In the genomic region with DNA sequence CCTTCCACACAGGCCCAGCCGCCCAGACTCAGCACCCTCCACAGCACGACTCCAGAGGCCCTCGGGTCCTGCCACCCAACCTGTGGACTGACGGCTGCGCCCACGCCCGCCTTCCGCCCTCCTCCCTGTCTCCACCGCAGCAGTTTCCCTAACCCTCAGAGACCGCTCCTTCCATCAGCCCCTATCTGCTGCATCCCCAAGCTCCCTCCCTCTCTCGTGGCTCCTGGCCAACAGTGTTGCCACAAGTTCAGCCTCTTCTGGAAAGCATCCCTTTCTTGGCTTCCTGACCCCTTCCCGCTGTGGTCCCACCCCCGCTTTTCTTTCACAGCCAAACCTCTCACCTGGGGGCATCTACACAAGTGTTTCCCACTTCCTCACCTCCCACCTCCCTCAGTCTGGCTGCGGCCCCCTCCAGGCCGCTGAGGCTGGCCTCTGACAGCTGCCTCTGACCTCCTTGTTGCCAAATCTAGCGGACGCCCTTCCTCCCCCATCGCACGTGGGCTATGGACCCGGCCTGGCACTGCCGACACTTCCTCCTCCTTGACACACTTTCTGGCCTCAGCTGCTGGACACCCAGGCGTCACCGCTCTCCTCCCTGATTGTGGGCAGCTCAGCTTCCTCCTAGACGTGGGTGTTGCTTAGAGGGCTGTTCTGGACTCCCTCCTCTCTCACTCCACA, we compare ENCODE assay signal across 9 cellular contexts.
A peak's percentile ranks its signal among the peaks of the same experiment; 100 is the strongest.
DNase-seq lines count a peak whose midpoint lies in the region; ATAC-seq and TF ChIP-seq lines count a peak whose summit lies in the region.
"Had no signal": no experiment of that assay in that cellular context is flagged by ENCODE, and none has a peak within 500 bp of the region (broad histone marks: within the 10 kb centered on the region; RNA-seq: fewer than 3 reads in every experiment).

No MANE protein-coding gene starts in this region.

- in situ Hi-C loops in transverse colon (cut with MboI; ENCODE audit: low pct_ligation_motif_present in 1 of 4, low pct_unique_long_range_greater_than_20kb in 1 of 4, low sequenced_read_pairs in 3 of 4), result no loop called here

- peak; percentile 6 for DNase-seq in NCI-H2227 (lab: John Stamatoyannopoulos, UW; ENCODE audit: unreplicated experiment)
- DNase-seq in NCI-H2227 treated with DMSO at 0.1 percent for 48 hours (lab: John Stamatoyannopoulos, UW), result no peak
- DNase-seq in amygdala (lab: John Stamatoyannopoulos, UW), result peak in 41 of 56 donors; percentile 10 to 71 (median 40)
- DNase-seq in left lung, result peak; percentile 91
- peak; percentile 49 for DNase-seq in transverse colon
- DNase-seq in stimulated activated CD4-positive, alpha-beta T cell treated with anti-CD3 and anti-CD28 coated beads, Interleukin-4, amount 100 ng/mL, for 24 hours, result no peak
- no peak for DNase-seq in DMS53 treated with DMSO at 0.1 percent for 48 hours (lab: John Stamatoyannopoulos, UW; ENCODE audit: unreplicated experiment)
- DNase-seq in DMS114 treated with DMSO at 0.1 percent for 48 hours (lab: John Stamatoyannopoulos, UW; ENCODE audit: unreplicated experiment), result no peak
- DNase-seq: activated effector memory CD4-positive, alpha-beta T cell treated with anti-CD3 and anti-CD28 coated beads, Interleukin-2, amount 50 U/mL, for 16 hours had no signal

- 69 to 72% methylated on average over 10 to 24 of the region's 24 CpGs for WGBS in transverse colon (ENCODE audit: low coverage in 1 of 2), 2 donors

- TF ChIP-seq EP300 in transverse colon (IDR thresholded peaks at IDR 0.05; ENCODE audit: low read depth), result no peak

- H3K27ac ChIP-seq in left lung (peak overlapping the region; percentile 13 to 48), transverse colon (no peak overlapping the region)

- H3K9me3 ChIP-seq in left lung (no peaks in the 10 kb centered on the region), transverse colon (no peaks in the 10 kb centered on the region)

- H3K36me3 ChIP-seq in left lung (no peaks in the 10 kb centered on the region), transverse colon (no peaks in the 10 kb centered on the region)

- H3K4me1 ChIP-seq in left lung (peaks cover 29 to 91% of the 10 kb centered on the region in 2 donors), transverse colon (peaks cover 4 to 59% (median 23%) of the 10 kb centered on the region in 4 donors)

- ATAC-seq in left lung, result peak; percentile 74

- no peak for TF ChIP-seq CTCF in left lung (IDR thresholded peaks at IDR 0.05)
- no peak for TF ChIP-seq CTCF in transverse colon (IDR thresholded peaks at IDR 0.05)

- no peak for TF ChIP-seq POLR2A in transverse colon (IDR thresholded peaks at IDR 0.05)

- intact Hi-C loops in left lung (cut with DNase I) (no loop called here), transverse colon (cut with DNase I; ENCODE audit: low total_unique reads) (loop anchor here (10.0 kb wide), 1 partner anchor 172 kb away; a partner anchor contains a TSS)

- H3K27me3 ChIP-seq in left lung (no peaks in the 10 kb centered on the region), transverse colon (no peaks in the 10 kb centered on the region)

- H3K4me3 ChIP-seq in left lung, result no peak overlapping the region
- H3K4me3 ChIP-seq in transverse colon, result no peak overlapping the region

Comparison
In these comparisons a context has a peak if more than half of its experiments do, and no peak if none do; other contexts are left out.
1. DNase-seq: peak in NCI-H2227 (single experiment), amygdala (41 of 56), left lung (2 of 2) and transverse colon (single experiment); none in NCI-H2227 treated with DMSO at 0.1 percent for 48 hours (single experiment), stimulated activated CD4-positive, alpha-beta T cell treated with anti-CD3 and anti-CD28 coated beads, Interleukin-4, amount 100 ng/mL, for 24 hours (single experiment), DMS53 treated with DMSO at 0.1 percent for 48 hours (single experiment) and DMS114 treated with DMSO at 0.1 percent for 48 hours (single experiment).
2. H3K27ac ChIP-seq: peak in left lung (2 of 2); none in transverse colon (0 of 4).